Comparison of ENCODE assay signal across 1 cellular context in genomic region chr15:28020644-28021043, GRCh38.
TF ChIP-seq lines count a peak whose summit lies in the region.

No MANE protein-coding gene starts in this region.

TF ChIP-seq in H1, 55 proteins besides CTCF, POLR2A, EP300 and RAD21:
- TF ChIP-seq USF2 (IDR thresholded peaks at IDR 0.05; ENCODE audit: low read length) (no peak), CEBPB (IDR thresholded peaks at IDR 0.05; ENCODE audit: low read depth, low read length) (no peak), KDM4A (IDR thresholded peaks at IDR 0.05; ENCODE audit: low read depth, low read length, severe bottlenecking) (no peak), SP4 (IDR thresholded peaks at IDR 0.05; ENCODE audit: low read length) (no peak), TAF7 (optimal IDR thresholded peaks at IDR 0.05; ENCODE audit: borderline replicate concordance, low read depth, low read length) (no peak), RNF2 (IDR thresholded peaks at IDR 0.05; ENCODE audit: borderline replicate concordance, low read depth, low read length, missing control alignments, poor library complexity, severe bottlenecking) (no peak), BACH1 (IDR thresholded peaks at IDR 0.05; ENCODE audit: low read length) (no peak), KDM1A (IDR thresholded peaks at IDR 0.05; ENCODE audit: borderline replicate concordance, low read length) (no peak), EGR1 (IDR thresholded peaks at IDR 0.05; ENCODE audit: borderline replicate concordance, low read depth, low read length) (no peak)
